In the genomic region with DNA sequence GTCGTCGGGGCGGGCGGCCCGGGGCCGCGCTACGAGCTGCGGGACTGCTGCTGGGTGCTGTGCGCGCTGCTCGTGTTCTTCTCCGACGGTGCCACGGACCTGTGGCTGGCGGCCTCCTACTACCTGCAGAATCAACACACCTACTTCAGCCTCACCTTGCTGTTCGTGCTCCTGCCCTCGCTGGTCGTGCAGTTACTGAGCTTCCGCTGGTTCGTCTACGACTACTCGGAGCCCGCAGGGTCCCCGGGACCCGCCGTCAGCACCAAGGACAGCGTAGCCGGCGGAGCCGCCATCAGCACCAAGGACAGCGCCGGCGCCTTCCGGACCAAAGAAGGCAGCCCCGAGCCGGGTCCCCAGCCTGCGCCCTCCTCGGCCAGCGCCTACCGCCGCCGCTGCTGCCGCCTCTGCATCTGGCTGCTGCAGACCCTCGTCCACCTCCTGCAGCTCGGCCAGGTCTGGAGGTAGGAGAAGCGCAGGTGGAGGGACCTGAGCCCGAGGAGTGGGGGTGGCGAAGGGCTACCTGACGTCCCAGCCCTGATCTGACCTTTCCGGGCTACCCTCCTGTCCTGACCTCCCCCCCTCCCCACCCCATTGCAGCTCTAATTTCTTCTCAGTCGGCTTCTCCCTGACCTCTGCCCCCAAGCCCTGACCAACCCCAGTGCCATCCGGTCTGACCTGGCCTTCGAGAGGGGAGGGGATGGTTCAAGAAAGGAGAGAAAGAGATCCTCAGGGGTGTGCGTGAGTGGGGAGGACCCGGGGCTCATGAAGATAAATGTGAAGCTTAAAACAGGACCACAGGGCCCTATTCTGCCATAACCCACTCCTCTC, we compare ENCODE assay signal across 9 cellular contexts. TPM values are rescaled to one million over a fixed set of nuclear protein-coding genes. Genes with fewer than 3 reads are reported as not detected.
DNase-seq lines count a peak whose midpoint lies in the region; ATAC-seq, FAIRE-seq and TF ChIP-seq lines count a peak whose summit lies in the region.
"Had no signal": no experiment of that assay in that cellular context is flagged by ENCODE, and none has a peak within 500 bp of the region (broad histone marks: within the 10 kb centered on the region; RNA-seq: fewer than 3 reads in every experiment).

No MANE protein-coding gene starts in this region.

- peaks cover 10% of the 10 kb centered on the region for H3K4me1 Mint-ChIP-seq in activated T-cell treated with anti-CD3 and anti-CD28 coated beads, Interleukin-2, amount 50 U/mL, for 72 hours (ENCODE audit: low read depth)
- peaks cover 14 to 22% (median 18%) of the 10 kb centered on the region in 3 donors for H3K4me1 Mint-ChIP-seq in naive B cell

- no peak for TF ChIP-seq EP300 in A549 (IDR thresholded peaks at IDR 0.05)

- H3K9me3 Mint-ChIP-seq in activated T-cell treated with anti-CD3 and anti-CD28 coated beads, Interleukin-2, amount 50 U/mL, for 72 hours = no peaks in the 10 kb centered on the region
- peaks cover 0 to 5% (median 0%) of the 10 kb centered on the region in 7 donors for H3K9me3 Mint-ChIP-seq in naive B cell

- no peaks in the 10 kb centered on the region for H3K79me2 ChIP-seq in fibroblast of lung (ENCODE audit: control insufficient read depth, insufficient read depth, low read length)

- POLR2A ChIA-PET in A549 (lab: Yijun Ruan, JAX) = no interaction called here

- peak; percentile 82 to 89 for ATAC-seq in A549
- peak; percentile 56 for ATAC-seq in GM19463 (IDR thresholded peaks at IDR 0.05; ENCODE audit: unreplicated experiment)
- ATAC-seq in activated T-cell treated with anti-CD3 and anti-CD28 coated beads, Interleukin-2, amount 50 U/mL, for 72 hours (replicated peaks in 1 of 2) = peak; percentile 91 to 95
- peak; percentile 85 for ATAC-seq in naive B cell (ENCODE audit: low read depth in 2 of 2)
- no peak for ATAC-seq in HG02588 (IDR thresholded peaks at IDR 0.05; ENCODE audit: unreplicated experiment)

- H3K4me2 ChIP-seq in A549 = peak overlapping the region; percentile 47; the same call in 2 of the 3 replicates
- no peak overlapping the region for H3K4me2 ChIP-seq in fibroblast of lung (ENCODE audit: extremely low read depth, insufficient read depth, low read length)

- H2AFZ ChIP-seq in fibroblast of lung (ENCODE audit: low read length) = no peak overlapping the region

- TF ChIP-seq CTCF in A549 (IDR thresholded peaks at IDR 0.05) (no peak), fibroblast of lung (conservative IDR thresholded peaks at IDR 0.05 in 1 of 2, IDR thresholded peaks at IDR 0.05 in 1 of 2; ENCODE audit: low read depth in 1 of 2, low read length in 2 of 2) (no peak)

- H3K27ac ChIP-seq in A549 = no peak overlapping the region
- no peak overlapping the region for H3K27ac ChIP-seq in fibroblast of lung (ENCODE audit: insufficient read depth, low read length)

- H3K36me3 ChIP-seq in fibroblast of lung (ENCODE audit: control insufficient read depth, insufficient read depth, low read length) = no peaks in the 10 kb centered on the region

- no peak overlapping the region for H3K9ac ChIP-seq in fibroblast of lung (ENCODE audit: insufficient read depth, low read length)

- CTCF ChIA-PET in A549 (lab: Yijun Ruan, JAX) = interaction anchor here (0.6 to 5.1 kb wide), 8 partner anchors 9 to 145 kb away, joined by 3 to 35 read pairs (median 5); a partner anchor contains a TSS

- no peak for FAIRE-seq in A549 (lab: Jason Lieb, UNC)

- WGBS in A549 (ENCODE audit: missing lambda C conversion rate) = 47% methylated on average over 6 of the region's 56 CpGs

- DNase-seq in A549 (ENCODE audit: low read depth in 1 of 2, low spot score in 1 of 2) = peak; percentile 44 to 81
- DNase-seq in OCI-M2 (lab: John Stamatoyannopoulos, UW; ENCODE audit: unreplicated experiment) = peak; percentile 54
- peak; percentile 85 to 90 for DNase-seq in activated T-cell treated with anti-CD3 and anti-CD28 coated beads, Interleukin-2, amount 50 U/mL, for 72 hours
- peak; percentile 54 to 59 for DNase-seq in fibroblast of lung (ENCODE audit: low read depth in 2 of 2)
- peak; percentile 83 for DNase-seq in naive B cell
- DNase-seq in stimulated activated CD8-positive, alpha-beta memory T cell treated with anti-CD3 and anti-CD28 coated beads, Interleukin-7, amount 100 ng/mL, for 4 hours (ENCODE audit: low read depth in 2 of 2) = peak; percentile 33 to 60

- TF ChIP-seq POLR2A in A549 (IDR thresholded peaks at IDR 0.05; ENCODE audit: low read length) = no peak

- no peak for TF ChIP-seq RAD21 in A549 (conservative IDR thresholded peaks at IDR 0.05 in 1 of 2, IDR thresholded peaks at IDR 0.05 in 1 of 2)

- H4K20me1 ChIP-seq in fibroblast of lung (ENCODE audit: control insufficient read depth, extremely low read depth, insufficient read depth, low read length) = no peaks in the 10 kb centered on the region

- no peaks in the 10 kb centered on the region for H3K9me3 ChIP-seq in A549
- no peaks in the 10 kb centered on the region for H3K9me3 ChIP-seq in fibroblast of lung (ENCODE audit: control insufficient read depth, insufficient read depth, low read depth, low read length)

- peak overlapping the region; percentile 72 to 86 for H3K4me3 Mint-ChIP-seq in activated T-cell treated with anti-CD3 and anti-CD28 coated beads, Interleukin-2, amount 50 U/mL, for 72 hours
- H3K4me3 Mint-ChIP-seq in naive B cell = peak overlapping the region; percentile 87 to 95 (median 91)

- no peak overlapping the region for H3K27ac Mint-ChIP-seq in activated T-cell treated with anti-CD3 and anti-CD28 coated beads, Interleukin-2, amount 50 U/mL, for 72 hours
- peak overlapping the region in 2 of 6 donors; percentile 11 to 82 for H3K27ac Mint-ChIP-seq in naive B cell

- H3K4me3 ChIP-seq in A549 (no peak overlapping the region; the same call in 2 of the 3 replicates), fibroblast of lung (replicated peaks in 1 of 4; ENCODE audit: control extremely low read depth in 1 of 4, insufficient read depth in 1 of 4, low read depth in 3 of 4, low read length in 4 of 4) (peak overlapping the region in 1 of 4 experiments; percentile 30)

- peaks cover 9% of the 10 kb centered on the region for H3K27me3 ChIP-seq in fibroblast of lung (ENCODE audit: control insufficient read depth, insufficient read depth, low read length)

- H3K4me1 ChIP-seq in A549 (peaks cover 6% of the 10 kb centered on the region; the same call in 2 of the 3 replicates), fibroblast of lung (ENCODE audit: control insufficient read depth, extremely low read depth, insufficient read depth, low read length) (no peaks in the 10 kb centered on the region)

- peaks cover 0 to 1% of the 10 kb centered on the region in 2 donors for H3K36me3 Mint-ChIP-seq in activated T-cell treated with anti-CD3 and anti-CD28 coated beads, Interleukin-2, amount 50 U/mL, for 72 hours (ENCODE audit: insufficient read depth in 2 of 2)
- no peaks in the 10 kb centered on the region for H3K36me3 Mint-ChIP-seq in naive B cell

- H3K27me3 Mint-ChIP-seq in activated T-cell treated with anti-CD3 and anti-CD28 coated beads, Interleukin-2, amount 50 U/mL, for 72 hours (ENCODE audit: low read depth) = peaks cover 43% of the 10 kb centered on the region
- H3K27me3 Mint-ChIP-seq in naive B cell = peaks cover 48 to 61% (median 48%) of the 10 kb centered on the region in 3 donors

TF ChIP-seq in A549, 52 proteins besides CTCF, POLR2A, EP300 and RAD21 (continues in another document):
- TF ChIP-seq, protein P1, sequence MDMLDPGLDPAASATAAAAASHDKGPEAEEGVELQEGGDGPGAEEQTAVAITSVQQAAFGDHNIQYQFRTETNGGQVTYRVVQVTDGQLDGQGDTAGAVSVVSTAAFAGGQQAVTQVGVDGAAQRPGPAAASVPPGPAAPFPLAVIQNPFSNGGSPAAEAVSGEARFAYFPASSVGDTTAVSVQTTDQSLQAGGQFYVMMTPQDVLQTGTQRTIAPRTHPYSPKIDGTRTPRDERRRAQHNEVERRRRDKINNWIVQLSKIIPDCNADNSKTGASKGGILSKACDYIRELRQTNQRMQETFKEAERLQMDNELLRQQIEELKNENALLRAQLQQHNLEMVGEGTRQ (IDR thresholded peaks at IDR 0.05) = no peak
- TF ChIP-seq HOXA7 (CRISPR knock-in tag; IDR thresholded peaks at IDR 0.05) (no peak), CHD4 (IDR thresholded peaks at IDR 0.05; ENCODE audit: borderline replicate concordance) (no peak)

RNA-seq across cellular contexts. Expression of a gene that starts 0.6 kb away (rescaled TPM):
- polyA plus RNA-seq in A549 (2011; rRNA removed) (not detected in 2 replicates), A549 (2017; fragmentation: RNase III; extraction: RNeasy Plus Mini Kit Qiagen cat#74134 plus additional on column Dnase treatment) (0.01 TPM in 1 of 3 replicates, not detected in the others), fibroblast of lung (not detected in 2 replicates), naive B cell (ENCODE audit: low read depth in 6 of 6) (under 1 TPM in 1 of 6 donors, not detected in 5; 0.03 TPM)
- not detected in 2 replicates for polyA plus RNA-seq in A549 (2012; cell fraction: cytosol; rRNA removed)
- not detected in 2 replicates for polyA plus RNA-seq in A549 (2012; cell fraction: nucleus; rRNA removed)
- not detected in 2 replicates for polyA minus RNA-seq in A549 (2011; rRNA and poly(A)+ RNA removed)
- total RNA-seq in activated T-cell treated with anti-CD3 and anti-CD28 coated beads, Interleukin-2, amount 50 U/mL, for 72 hours = not detected
- not detected in 2 replicates for total RNA-seq in fibroblast of lung
- not detected in 2 replicates for polyA plus RNA-seq in fibroblast of lung (2012)
- polyA minus RNA-seq in fibroblast of lung (ENCODE audit: low replicate concordance) = not detected in 2 replicates
- total RNA-seq: subcutaneous adipose tissue had no signal

RNA-seq across cellular contexts. Expression of a gene that starts 16.7 kb away (rescaled TPM):
- polyA plus RNA-seq in A549 (2011; rRNA removed) (15.3 and 20.7 TPM in 2 replicates), A549 (2017; fragmentation: RNase III; extraction: RNeasy Plus Mini Kit Qiagen cat#74134 plus additional on column Dnase treatment) (25.2 to 27.8 TPM (median 27.2 TPM) in 3 replicates), fibroblast of lung (14.0 and 14.5 TPM in 2 replicates), naive B cell (ENCODE audit: low read depth in 6 of 6) (10 to 100 TPM; 16.3 to 27.4 (median 20.8) TPM)
- polyA plus RNA-seq in A549 (2012; cell fraction: cytosol; rRNA removed) = 24.0 and 25.3 TPM in 2 replicates
- polyA plus RNA-seq in A549 (2012; cell fraction: nucleus; rRNA removed) = 12.6 and 14.3 TPM in 2 replicates
- polyA minus RNA-seq in A549 (2011; rRNA and poly(A)+ RNA removed) = 2.7 and 3.0 TPM in 2 replicates
- 10 to 100 TPM; 13.1 to 19.3 TPM for total RNA-seq in activated T-cell treated with anti-CD3 and anti-CD28 coated beads, Interleukin-2, amount 50 U/mL, for 72 hours
- total RNA-seq in fibroblast of lung = 3.9 and 5.4 TPM in 2 replicates
- polyA plus RNA-seq in fibroblast of lung (2012) = 11.7 and 12.1 TPM in 2 replicates
- 1.5 and 2.9 TPM in 2 replicates for polyA minus RNA-seq in fibroblast of lung (ENCODE audit: low replicate concordance)

RNA-seq across cellular contexts. Expression of a gene that starts 41.7 kb away (rescaled TPM):
- 0.05 and 0.13 TPM in 2 replicates for polyA plus RNA-seq in A549 (2011; rRNA removed)
- polyA plus RNA-seq in A549 (2012; cell fraction: cytosol; rRNA removed) = 0.05 and 0.27 TPM in 2 replicates
- 0.12 and 0.17 TPM in 2 replicates for polyA plus RNA-seq in A549 (2012; cell fraction: nucleus; rRNA removed)
- 0.13 to 0.32 TPM (median 0.18 TPM) in 3 replicates for polyA plus RNA-seq in A549 (2017; fragmentation: RNase III; extraction: RNeasy Plus Mini Kit Qiagen cat#74134 plus additional on column Dnase treatment)
- polyA minus RNA-seq in A549 (2011; rRNA and poly(A)+ RNA removed) = not detected in 2 replicates
- not detected for total RNA-seq in activated T-cell treated with anti-CD3 and anti-CD28 coated beads, Interleukin-2, amount 50 U/mL, for 72 hours
- not detected in 2 replicates for total RNA-seq in fibroblast of lung
- not detected in 2 replicates for polyA plus RNA-seq in fibroblast of lung
- polyA plus RNA-seq in fibroblast of lung (2012) = not detected in 2 replicates
- not detected in 2 replicates for polyA minus RNA-seq in fibroblast of lung (ENCODE audit: low replicate concordance)
- polyA plus RNA-seq in naive B cell (ENCODE audit: low read depth in 6 of 6) = not detected
